29 cellular contexts compared by ENCODE assay signal in the genomic region with DNA sequence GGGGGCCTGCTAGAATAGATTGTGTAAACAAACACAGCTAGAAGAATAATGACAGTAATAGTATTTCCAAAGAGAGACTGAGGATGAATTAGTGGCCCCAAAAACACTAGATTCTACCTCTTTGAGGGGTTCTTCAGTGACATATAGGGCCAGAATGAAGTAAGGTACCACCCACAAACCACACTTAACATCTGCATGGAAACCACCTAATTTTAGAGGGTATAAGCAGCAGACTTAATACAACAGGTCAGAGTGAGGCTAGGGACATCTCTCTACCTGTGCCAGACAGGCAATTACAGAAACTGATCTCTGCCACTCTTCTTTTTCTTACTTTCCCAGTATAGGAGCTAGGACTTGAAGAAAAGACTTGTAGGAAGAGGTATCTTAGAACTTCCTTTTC. TPM values are rescaled to one million over a fixed set of nuclear protein-coding genes. Genes with fewer than 3 reads are reported as not detected.
DNase-seq lines count a peak whose midpoint lies in the region; ATAC-seq and TF ChIP-seq lines count a peak whose summit lies in the region.
"Had no signal": no experiment of that assay in that cellular context is flagged by ENCODE, and none has a peak within 500 bp of the region (broad histone marks: within the 10 kb centered on the region; RNA-seq: fewer than 3 reads in every experiment).

No MANE protein-coding gene starts in this region.

- TF ChIP-seq CTCF in GM13977 (IDR thresholded peaks at IDR 0.05; ENCODE audit: extremely low read depth, insufficient read depth, missing control alignments) (no peak), KMS-11 (conservative IDR thresholded peaks at IDR 0.05; ENCODE audit: low read depth, low read length) (no peak), endodermal cell (conservative IDR thresholded peaks at IDR 0.05) (no peak)
- TF ChIP-seq CTCF in CD8-positive, alpha-beta T cell (IDR thresholded peaks at IDR 0.05), result no peak

- POLR2A ChIA-PET in CD8-positive, alpha-beta T cell (lab: Charles Lee), result no interaction called here

- intact Hi-C loops in CD8-positive, alpha-beta T cell (cut with DNase I, micrococcal nuclease), result loop anchor here in 1 of 2 experiments (10.0 kb wide), 1 partner anchor 55 kb away; no protein-coding TSS in a partner anchor

- no peak overlapping the region for H2AFZ ChIP-seq in KMS-11 (ENCODE audit: low read depth)

- H4K20me1 ChIP-seq in KMS-11 (ENCODE audit: insufficient read depth), result no peaks in the 10 kb centered on the region

- H3K27me3 ChIP-seq in KMS-11 (ENCODE audit: insufficient read depth, low read depth), result no peaks in the 10 kb centered on the region
- no peaks in the 10 kb centered on the region for H3K27me3 ChIP-seq in endodermal cell (ENCODE audit: control insufficient read depth, insufficient read depth, low read length, poor library complexity, severe bottlenecking)
- no peaks in the 10 kb centered on the region for H3K27me3 ChIP-seq in CD8-positive, alpha-beta T cell (ENCODE audit: insufficient read depth, low read length)
- H3K27me3 ChIP-seq: breast epithelium, colonic mucosa, foreskin keratinocyte, neutrophil, upper lobe of right lung had no signal

- in situ Hi-C loops in GM13977 (cut with MboI; ENCODE audit: low pct_unique_long_range_greater_than_20kb, low sequenced_read_pairs, unreplicated experiment), result no loop called here

- peaks cover 18% of the 10 kb centered on the region for H3K4me1 ChIP-seq in KMS-11 (ENCODE audit: low read depth, poor library complexity, severe bottlenecking)
- H3K4me1 ChIP-seq in endodermal cell (ENCODE audit: control insufficient read depth, insufficient read depth, low read length), result peaks cover 3% of the 10 kb centered on the region
- H3K4me1 ChIP-seq in CD8-positive, alpha-beta T cell (ENCODE audit: insufficient read depth, low read length), result no peaks in the 10 kb centered on the region
- H3K4me1 ChIP-seq: A549, breast epithelium, colonic mucosa, foreskin keratinocyte, upper lobe of right lung had no signal

- peak; percentile 13 for DNase-seq in GM13977 (ENCODE audit: low spot score)
- no peak for DNase-seq in endodermal cell
- DNase-seq in NCI-H2107 treated with DMSO at 0.1 percent for 48 hours (lab: John Stamatoyannopoulos, UW; ENCODE audit: unreplicated experiment), result no peak
- DNase-seq in CD8-positive, alpha-beta T cell, result no peak
- DNase-seq: activated CD4-positive, alpha-beta T cell treated with anti-CD3 and anti-CD28 coated beads, Interleukin-2, amount 10 ng/mL, durations not matched to agents 7 days and 5 days; activated naive CD4-positive, alpha-beta T cell treated with anti-CD3 and anti-CD28 coated beads, Interleukin-2, amount 50 U/mL, for 16 hours; amygdala; colonic mucosa; effector memory CD8-positive, alpha-beta T cell; foreskin keratinocyte; GOT3; left colon; NCI-H1105; NCI-H2029; NCI-H82; SK-N-SH; upper lobe of right lung had no signal

- no peak overlapping the region for H3K27ac Mint-ChIP-seq in activated T-helper 17 cell treated with anti-CD3 and anti-CD28 coated beads, Interleukin-2, amount 50 U/mL, for 72 hours
- no peak overlapping the region for H3K27ac Mint-ChIP-seq in endodermal cell
- H3K27ac Mint-ChIP-seq in CD8-positive, alpha-beta T cell, result no peak overlapping the region
- H3K27ac Mint-ChIP-seq: activated CD4-positive, alpha-beta T cell treated with anti-CD3 and anti-CD28 coated beads, Interleukin-2, amount 10 ng/mL, durations not matched to agents 7 days and 5 days; activated T-helper 1 cell treated with anti-CD3 and anti-CD28 coated beads, Interleukin-12 subunit alpha, Interleukin-12 subunit beta, Interleukin-2, Interleukin-4 antibody, amounts not matched to agents 30 ng/mL and 10 ng/mL and 1 ng/mL, durations not matched to agents 14 hours and 24 hours and 36 hours; B cell; memory B cell had no signal

- no peaks in the 10 kb centered on the region for H3K4me1 Mint-ChIP-seq in activated T-helper 17 cell treated with anti-CD3 and anti-CD28 coated beads, Interleukin-2, amount 50 U/mL, for 72 hours
- H3K4me1 Mint-ChIP-seq in endodermal cell, result peaks cover 8% of the 10 kb centered on the region
- H3K4me1 Mint-ChIP-seq in CD8-positive, alpha-beta T cell (ENCODE audit: low read depth), result peaks cover 3% of the 10 kb centered on the region
- H3K4me1 Mint-ChIP-seq: activated CD4-positive, alpha-beta T cell treated with anti-CD3 and anti-CD28 coated beads, Interleukin-2, amount 10 ng/mL, durations not matched to agents 7 days and 5 days; B cell had no signal

- H3K27ac ChIP-seq in KMS-11 (no peak overlapping the region), endodermal cell (ENCODE audit: low read depth, low read length) (no peak overlapping the region)
- no peak overlapping the region for H3K27ac ChIP-seq in CD8-positive, alpha-beta T cell (ENCODE audit: low read depth, low read length)
- H3K27ac ChIP-seq: A549, breast epithelium, colonic mucosa, foreskin keratinocyte, HL-60, neutrophil, upper lobe of right lung had no signal

- peak overlapping the region; percentile 19 for H3K4me2 ChIP-seq in KMS-11
- H3K4me2 ChIP-seq: A549, SK-N-SH had no signal

- H3K36me3 ChIP-seq in KMS-11 (ENCODE audit: insufficient read depth), result no peaks in the 10 kb centered on the region
- H3K36me3 ChIP-seq in endodermal cell (ENCODE audit: control insufficient read depth, insufficient read depth, low read length), result no peaks in the 10 kb centered on the region
- H3K36me3 ChIP-seq in CD8-positive, alpha-beta T cell (ENCODE audit: insufficient read depth, low read length), result no peaks in the 10 kb centered on the region
- H3K36me3 ChIP-seq: breast epithelium, colonic mucosa, neutrophil, upper lobe of right lung had no signal

- peaks cover under 1% of the 10 kb centered on the region for H3K9me3 ChIP-seq in endodermal cell (ENCODE audit: control insufficient read depth, low read length)
- no peaks in the 10 kb centered on the region for H3K9me3 ChIP-seq in CD8-positive, alpha-beta T cell (ENCODE audit: low read length)
- H3K9me3 ChIP-seq: A549, breast epithelium, colonic mucosa, neutrophil, SK-N-SH, upper lobe of right lung had no signal

- H3K27me3 Mint-ChIP-seq in activated T-helper 17 cell treated with anti-CD3 and anti-CD28 coated beads, Interleukin-2, amount 50 U/mL, for 72 hours, result no peaks in the 10 kb centered on the region
- H3K27me3 Mint-ChIP-seq in endodermal cell (ENCODE audit: insufficient read depth), result no peaks in the 10 kb centered on the region
- H3K27me3 Mint-ChIP-seq in CD8-positive, alpha-beta T cell (ENCODE audit: low read depth), result no peaks in the 10 kb centered on the region
- H3K27me3 Mint-ChIP-seq: activated CD4-positive, alpha-beta T cell treated with anti-CD3 and anti-CD28 coated beads, Interleukin-2, amount 10 ng/mL, durations not matched to agents 7 days and 5 days; B cell; effector memory CD8-positive, alpha-beta T cell; memory B cell had no signal

- CTCF ChIA-PET in CD8-positive, alpha-beta T cell (lab: Charles Lee), result interaction anchor here (1.3 kb wide), 1 partner anchor 288 kb away, joined by 3 read pairs; no protein-coding TSS in a partner anchor

- no peak overlapping the region for H3K4me3 Mint-ChIP-seq in activated T-helper 17 cell treated with anti-CD3 and anti-CD28 coated beads, Interleukin-2, amount 50 U/mL, for 72 hours
- H3K4me3 Mint-ChIP-seq in endodermal cell, result no peak overlapping the region
- H3K4me3 Mint-ChIP-seq in CD8-positive, alpha-beta T cell, result no peak overlapping the region
- H3K4me3 Mint-ChIP-seq: activated CD4-positive, alpha-beta T cell treated with anti-CD3 and anti-CD28 coated beads, Interleukin-2, amount 10 ng/mL, durations not matched to agents 7 days and 5 days; activated T-helper 1 cell treated with anti-CD3 and anti-CD28 coated beads, Interleukin-12 subunit alpha, Interleukin-12 subunit beta, Interleukin-2, Interleukin-4 antibody, amounts not matched to agents 30 ng/mL and 10 ng/mL and 1 ng/mL, durations not matched to agents 14 hours and 24 hours and 36 hours; B cell; effector memory CD8-positive, alpha-beta T cell; memory B cell had no signal

- H3K9ac ChIP-seq in KMS-11 (no peak overlapping the region), endodermal cell (ENCODE audit: extremely low read depth, low read length, poor library complexity, severe bottlenecking) (no peak overlapping the region)
- H3K9ac ChIP-seq: SK-N-SH had no signal

- H3K4me3 ChIP-seq in KMS-11 (IDR thresholded peaks at IDR 0.05; ENCODE audit: insufficient read depth, low read depth, low read length), result no peak overlapping the region
- no peak overlapping the region for H3K4me3 ChIP-seq in endodermal cell (ENCODE audit: low read length)
- H3K4me3 ChIP-seq in CD8-positive, alpha-beta T cell (ENCODE audit: low read depth, low read length), result no peak overlapping the region
- H3K4me3 ChIP-seq: A549, breast epithelium, colonic mucosa, upper lobe of right lung had no signal

- no peaks in the 10 kb centered on the region for H3K79me2 ChIP-seq in KMS-11 (ENCODE audit: insufficient read depth, low read depth)

- H3K9me3 Mint-ChIP-seq in activated T-helper 17 cell treated with anti-CD3 and anti-CD28 coated beads, Interleukin-2, amount 50 U/mL, for 72 hours, result no peaks in the 10 kb centered on the region
- peaks cover 2% of the 10 kb centered on the region for H3K9me3 Mint-ChIP-seq in endodermal cell
- no peaks in the 10 kb centered on the region for H3K9me3 Mint-ChIP-seq in CD8-positive, alpha-beta T cell
- H3K9me3 Mint-ChIP-seq: activated CD4-positive, alpha-beta T cell treated with anti-CD3 and anti-CD28 coated beads, Interleukin-2, amount 10 ng/mL, durations not matched to agents 7 days and 5 days; activated T-helper 1 cell treated with anti-CD3 and anti-CD28 coated beads, Interleukin-12 subunit alpha, Interleukin-12 subunit beta, Interleukin-2, Interleukin-4 antibody, amounts not matched to agents 30 ng/mL and 10 ng/mL and 1 ng/mL, durations not matched to agents 14 hours and 24 hours and 36 hours; effector memory CD8-positive, alpha-beta T cell had no signal

- peak; percentile 88 for ATAC-seq in GM19351 (IDR thresholded peaks at IDR 0.05; ENCODE audit: unreplicated experiment)
- ATAC-seq in HG02852 (IDR thresholded peaks at IDR 0.05; ENCODE audit: unreplicated experiment), result peak; percentile 69
- ATAC-seq in activated T-helper 17 cell treated with anti-CD3 and anti-CD28 coated beads, Interleukin-2, amount 50 U/mL, for 72 hours (replicated peaks), result no peak
- ATAC-seq in CD8-positive, alpha-beta T cell, result no peak
- ATAC-seq: A549; effector memory CD8-positive, alpha-beta T cell; esophagus mucosa; foreskin keratinocyte had no signal

- no peaks in the 10 kb centered on the region for H3K36me3 Mint-ChIP-seq in activated T-helper 17 cell treated with anti-CD3 and anti-CD28 coated beads, Interleukin-2, amount 50 U/mL, for 72 hours (ENCODE audit: low read depth)
- peaks cover 7% of the 10 kb centered on the region for H3K36me3 Mint-ChIP-seq in endodermal cell (ENCODE audit: low read depth)
- H3K36me3 Mint-ChIP-seq in CD8-positive, alpha-beta T cell, result peaks cover 11% of the 10 kb centered on the region

RNA-seq across cellular contexts. Expression of a gene that starts 20.1 kb away (rescaled TPM):
- total RNA-seq in activated T-helper 17 cell treated with anti-CD3 and anti-CD28 coated beads, Interleukin-2, amount 50 U/mL, for 72 hours, result 10 to 100 TPM; 15.9 to 19.0 TPM
- total RNA-seq in endodermal cell, result 10 to 100 TPM; 19.1 to 25.2 TPM
- polyA plus RNA-seq in endodermal cell (2013, experiment 1 of 2), result 29.3 TPM
- 26.7 TPM for polyA plus RNA-seq in endodermal cell (2013, experiment 2 of 2)
- 1 to 10 TPM; 7.9 to 8.0 TPM for total RNA-seq in CD8-positive, alpha-beta T cell

RNA-seq across cellular contexts. Expression of a gene that starts 20.3 kb away (rescaled TPM):
- 10 to 100 TPM; 16.4 to 24.5 TPM for total RNA-seq in activated T-helper 17 cell treated with anti-CD3 and anti-CD28 coated beads, Interleukin-2, amount 50 U/mL, for 72 hours
- total RNA-seq in endodermal cell, result 10 to 100 TPM; 28.9 to 44.9 TPM
- 58.4 TPM for polyA plus RNA-seq in endodermal cell (2013, experiment 1 of 2)
- polyA plus RNA-seq in endodermal cell (2013, experiment 2 of 2), result 54.3 TPM
- 1 to 10 TPM; 4.8 to 9.4 TPM for total RNA-seq in CD8-positive, alpha-beta T cell

Comparison
In these comparisons a context has a peak if more than half of its experiments do, and no peak if none do; other contexts are left out.
1. ATAC-seq: peak in GM19351 (single experiment) and HG02852 (single experiment); none in activated T-helper 17 cell treated with anti-CD3 and anti-CD28 coated beads, Interleukin-2, amount 50 U/mL, for 72 hours (single experiment) and CD8-positive, alpha-beta T cell (single experiment).